Comparison of ENCODE assay signal across 9 cellular contexts in the genomic region with DNA sequence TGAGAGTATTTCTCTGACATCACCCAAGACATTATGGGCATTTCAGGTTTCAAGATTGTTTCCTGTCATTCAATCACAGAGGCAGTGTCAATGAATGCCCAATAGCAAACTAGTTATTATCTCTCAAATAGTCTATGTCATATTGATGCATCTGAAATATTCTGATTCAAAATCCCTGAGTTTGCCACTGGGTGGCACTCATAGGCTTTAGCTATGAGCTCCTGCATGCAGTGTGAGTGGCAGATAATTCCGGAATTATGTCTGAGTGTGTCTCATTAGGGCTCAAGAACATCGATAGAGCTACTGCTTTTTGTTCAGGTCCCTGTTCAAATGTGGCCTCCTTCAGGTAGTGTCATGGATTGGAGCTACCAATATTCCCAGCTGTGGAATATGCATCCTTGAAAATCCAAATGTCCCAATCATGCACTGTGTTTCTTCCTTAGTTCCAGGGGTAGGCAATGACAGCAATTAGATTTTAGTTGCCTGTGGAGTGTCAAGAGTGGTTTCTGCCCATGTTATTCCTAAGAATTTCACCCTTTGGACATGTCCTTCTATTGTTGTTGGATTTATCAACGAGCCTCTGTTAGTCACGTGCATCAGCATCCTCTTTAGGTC. TPM values are rescaled to one million over a fixed set of nuclear protein-coding genes. Genes with fewer than 3 reads are reported as not detected.
DNase-seq lines count a peak whose midpoint lies in the region; ATAC-seq, FAIRE-seq and TF ChIP-seq lines count a peak whose summit lies in the region.
"Had no signal": no experiment of that assay in that cellular context is flagged by ENCODE, and none has a peak within 500 bp of the region (broad histone marks: within the 10 kb centered on the region; RNA-seq: fewer than 3 reads in every experiment).

No MANE protein-coding gene starts in this region.

- ATAC-seq in HG02981 (IDR thresholded peaks at IDR 0.05; ENCODE audit: unreplicated experiment) (peak; percentile 68), HG03460 (IDR thresholded peaks at IDR 0.05; ENCODE audit: unreplicated experiment) (no peak)

- H3K27me3 ChIP-seq in adrenal gland (no peaks in the 10 kb centered on the region), right atrium auricular region (no peaks in the 10 kb centered on the region), smooth muscle cell (ENCODE audit: low read depth) (peaks cover 41% of the 10 kb centered on the region)

- H3K9me3 ChIP-seq in OCI-LY7 (ENCODE audit: low read length) (no peaks in the 10 kb centered on the region), adrenal gland (replicated peaks in 1 of 3) (no peaks in the 10 kb centered on the region), right atrium auricular region (peaks cover 0 to 5% of the 10 kb centered on the region in 2 donors), smooth muscle cell (replicated peaks; ENCODE audit: low read depth) (no peaks in the 10 kb centered on the region)

- WGBS in adrenal gland, 4 donors, result 39 to 91% (median 45%) methylated on average over 2 to 4 of the region's 4 CpGs
- 50% methylated on average over 4 of the region's 4 CpGs for WGBS in smooth muscle cell (ENCODE audit: low lambda C conversion rate)

- TF ChIP-seq CTCF in D721Med (IDR thresholded peaks at IDR 0.05; ENCODE audit: insufficient read depth, missing control alignments), result peak; percentile 80
- TF ChIP-seq CTCF in OCI-LY7 (conservative IDR thresholded peaks at IDR 0.05; ENCODE audit: low read length), result peak; percentile 83
- peak; percentile 40 to 73 (median 71) for TF ChIP-seq CTCF in adrenal gland (IDR thresholded peaks at IDR 0.05)
- peak; percentile 34 to 67 for TF ChIP-seq CTCF in right atrium auricular region (IDR thresholded peaks at IDR 0.05)
- peak; percentile 58 for TF ChIP-seq CTCF in smooth muscle cell (IDR thresholded peaks at IDR 0.05; ENCODE audit: borderline replicate concordance, insufficient read depth, poor library complexity, severe bottlenecking)

- TF ChIP-seq POLR2A in adrenal gland (IDR thresholded peaks at IDR 0.05), result no peak

- H3K9me2 ChIP-seq in OCI-LY7 (ENCODE audit: insufficient read depth, low read length), result no peaks in the 10 kb centered on the region

- H3K27ac ChIP-seq in OCI-LY7 (ENCODE audit: low read depth, low read length, poor library complexity, severe bottlenecking), result no peak overlapping the region
- no peak overlapping the region for H3K27ac ChIP-seq in adrenal gland
- H3K27ac ChIP-seq in right atrium auricular region, result no peak overlapping the region
- no peak overlapping the region for H3K27ac ChIP-seq in smooth muscle cell (ENCODE audit: low read depth)

- H2AFZ ChIP-seq in OCI-LY7 (ENCODE audit: low read length), result no peak overlapping the region
- H2AFZ ChIP-seq in smooth muscle cell (ENCODE audit: low read depth), result no peak overlapping the region

- BruUV-seq in OCI-LY7 (replicated peaks; lab: Mats Ljungman, UMichigan), result no TSS peak

- no peaks in the 10 kb centered on the region for H3F3A ChIP-seq in smooth muscle cell (ENCODE audit: low read depth)

- H4K20me1 ChIP-seq in OCI-LY7 (ENCODE audit: insufficient read depth, low read length), result no peaks in the 10 kb centered on the region
- no peaks in the 10 kb centered on the region for H4K20me1 ChIP-seq in smooth muscle cell (ENCODE audit: low read depth)

- no peak for DNase-seq in D721Med (ENCODE audit: insufficient read length, low spot score)
- peak; percentile 63 for DNase-seq in OCI-LY7 (ENCODE audit: low spot score)
- DNase-seq in adrenal gland, result peak; percentile 32 to 71 (median 49)
- DNase-seq in right atrium auricular region (ENCODE audit: low spot score), result no peak
- no peak for DNase-seq in smooth muscle cell (lab: John Stamatoyannopoulos, UW; ENCODE audit: unreplicated experiment)
- no peak for DNase-seq in cortex of kidney (lab: John Stamatoyannopoulos, UW)

- H3K4me1 ChIP-seq in OCI-LY7 (ENCODE audit: insufficient read depth, low read length, poor library complexity, severe bottlenecking) (no peaks in the 10 kb centered on the region), adrenal gland (replicated peaks in 1 of 2) (no peaks in the 10 kb centered on the region), right atrium auricular region (no peaks in the 10 kb centered on the region), smooth muscle cell (ENCODE audit: low read depth) (no peaks in the 10 kb centered on the region)

- no peaks in the 10 kb centered on the region for H3K36me3 ChIP-seq in OCI-LY7 (ENCODE audit: insufficient read depth, low read length)
- no peaks in the 10 kb centered on the region for H3K36me3 ChIP-seq in adrenal gland (replicated peaks in 1 of 2)
- H3K36me3 ChIP-seq in right atrium auricular region, result no peaks in the 10 kb centered on the region
- H3K36me3 ChIP-seq in smooth muscle cell (ENCODE audit: low read depth), result no peaks in the 10 kb centered on the region

- peak; percentile 85 for FAIRE-seq in D721Med (lab: Jason Lieb, UNC)

- H3K4me3 ChIP-seq in OCI-LY7 (ENCODE audit: low read depth, low read length, poor library complexity, severe bottlenecking) (no peak overlapping the region), adrenal gland (no peak overlapping the region), right atrium auricular region (no peak overlapping the region), smooth muscle cell (no peak overlapping the region)

- no peak overlapping the region for H3K4me2 ChIP-seq in OCI-LY7 (ENCODE audit: low read length)
- H3K4me2 ChIP-seq in smooth muscle cell, result no peak overlapping the region

- POLR2A ChIA-PET in OCI-LY7 (lab: Charles Lee), result interaction anchor here (0.6 to 1.4 kb wide), 4 partner anchors 8 to 82 kb away, joined by 3 read pairs; no protein-coding TSS in a partner anchor

- no peaks in the 10 kb centered on the region for H3K79me2 ChIP-seq in OCI-LY7 (ENCODE audit: insufficient read depth, low read depth, low read length)
- H3K79me2 ChIP-seq in smooth muscle cell (ENCODE audit: low read depth), result no peaks in the 10 kb centered on the region

- CTCF ChIA-PET in OCI-LY7 (lab: Charles Lee; ENCODE audit: unreplicated experiment), result interaction anchor here (1.1 kb wide), 1 partner anchor 81 kb away, joined by 3 read pairs; no protein-coding TSS in a partner anchor

- no peak overlapping the region for H3K9ac ChIP-seq in smooth muscle cell (ENCODE audit: low read depth)

- intact Hi-C loops in OCI-LY7 (cut with micrococcal nuclease; ENCODE audit: unreplicated experiment) (loop anchor here (1.0 to 5.0 kb wide), 2 partner anchors 83 to 376 kb away; a partner anchor contains a TSS), adrenal gland (cut with DNase I) (loop anchor here (2.0 to 5.0 kb wide), 2 partner anchors 81 to 84 kb away; a partner anchor contains a TSS)

RNA-seq across cellular contexts. Expression of a gene that starts 7.8 kb away (rescaled TPM):
- not detected in 2 replicates for total RNA-seq in OCI-LY7 (2014; rRNA removed; shearing (Covaris generic))
- total RNA-seq in OCI-LY7 (2022) (not detected in 2 replicates), adrenal gland (not detected), right atrium auricular region (not detected), smooth muscle cell (not detected in 2 replicates)
- polyA plus RNA-seq in adrenal gland (not detected), smooth muscle cell (not detected in 2 replicates)
- total RNA-seq: T-helper 1 cell treated with Interleukin-12 subunit alpha and Interleukin-12 subunit beta and Interleukin-4 antibody, amounts not matched to agents 30 ng/mL and 1 ng/mL, for 36 hours had no signal

RNA-seq across cellular contexts. Expression of a gene that starts 30.9 kb away (rescaled TPM):
- not detected in 2 replicates for total RNA-seq in OCI-LY7 (2014; rRNA removed; shearing (Covaris generic))
- total RNA-seq in OCI-LY7 (2022) (not detected in 2 replicates), adrenal gland (not detected), right atrium auricular region (not detected), smooth muscle cell (not detected in 2 replicates)
- polyA plus RNA-seq in adrenal gland (under 1 TPM in 1 of 3 donors, not detected in 2; 0.03 TPM), smooth muscle cell (not detected in 2 replicates)
- total RNA-seq: T-helper 1 cell treated with Interleukin-12 subunit alpha and Interleukin-12 subunit beta and Interleukin-4 antibody, amounts not matched to agents 30 ng/mL and 1 ng/mL, for 36 hours had no signal

RNA-seq across cellular contexts. Expression of a gene that starts 35.9 kb away (rescaled TPM):
- total RNA-seq in OCI-LY7 (2014; rRNA removed; shearing (Covaris generic)), result 67.1 and 86.7 TPM in 2 replicates
- 91.9 and 114 TPM in 2 replicates for total RNA-seq in OCI-LY7 (2022)
- total RNA-seq in adrenal gland, result 100 to 1,000 TPM; 170 to 282 (median 181) TPM
- 100 to 1,000 TPM; 106 to 191 (median 121) TPM for polyA plus RNA-seq in adrenal gland
- total RNA-seq in right atrium auricular region, result 100 to 1,000 TPM; 195 to 306 TPM
- 82.3 and 98.3 TPM in 2 replicates for total RNA-seq in smooth muscle cell
- polyA plus RNA-seq in smooth muscle cell, result 114 and 120 TPM in 2 replicates

Comparison
In these comparisons a context has a peak if more than half of its experiments do, and no peak if none do; other contexts are left out.
1. DNase-seq: peak in OCI-LY7 (single experiment) and adrenal gland (7 of 7); none in D721Med (single experiment), right atrium auricular region (single experiment), smooth muscle cell (single experiment) and cortex of kidney (single experiment).
2. Peak in every context shown above with its lines, with median percentiles within 50 percentile points of each other: CTCF ChIP-seq.